ENCODE assay signal across 1 cellular context in the genomic region with DNA sequence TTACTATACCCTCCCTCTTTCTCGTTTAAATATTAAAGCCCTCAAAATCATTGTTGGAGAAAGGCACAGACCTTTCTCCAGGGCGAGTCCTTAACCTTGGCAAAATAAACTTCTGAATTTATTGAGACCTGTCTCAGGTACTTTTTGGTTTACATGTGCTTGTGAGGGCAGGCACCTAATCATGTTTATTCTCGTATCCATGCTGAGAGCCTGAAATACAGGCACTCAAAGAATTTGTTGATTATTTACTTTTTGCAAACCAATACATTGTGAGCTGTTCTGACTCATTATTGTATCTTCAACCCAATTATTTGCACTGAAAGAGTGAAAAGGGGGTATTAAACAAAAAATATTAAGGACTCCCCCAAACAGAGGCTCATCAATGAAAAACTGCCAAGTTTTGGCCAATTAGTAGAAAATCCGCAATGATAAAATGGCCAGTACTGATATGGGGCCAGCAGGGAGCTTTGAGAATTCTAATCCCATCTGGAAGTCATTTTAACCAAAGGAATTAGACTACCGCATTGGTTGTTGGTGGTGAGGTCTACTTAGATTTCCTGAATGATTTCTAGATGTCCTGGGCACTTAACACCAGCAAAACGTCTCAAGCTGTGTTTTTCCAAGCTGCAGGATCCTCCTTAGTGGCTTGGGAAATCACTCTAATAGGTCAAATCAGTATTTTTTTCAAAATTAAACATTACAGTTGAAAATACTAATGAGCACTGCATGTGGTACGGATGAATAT.
TF ChIP-seq lines count a peak whose summit lies in the region.

No MANE protein-coding gene starts in this region.

TF ChIP-seq in H1, 55 proteins besides CTCF, POLR2A, EP300 and RAD21:
- TF ChIP-seq RNF2 (IDR thresholded peaks at IDR 0.05; ENCODE audit: borderline replicate concordance, low read depth, low read length, missing control alignments, poor library complexity, severe bottlenecking) (no peak), EZH2 (IDR thresholded peaks at IDR 0.05; ENCODE audit: low read depth, low read length, severe bottlenecking) (no peak), POU5F1 (IDR thresholded peaks at IDR 0.05; ENCODE audit: low read depth, low read length) (no peak), TAF1 (IDR thresholded peaks at IDR 0.05; ENCODE audit: low read depth, low read length) (no peak), KDM4A (IDR thresholded peaks at IDR 0.05; ENCODE audit: low read depth, low read length, severe bottlenecking) (no peak), CEBPB (IDR thresholded peaks at IDR 0.05; ENCODE audit: low read depth, low read length) (no peak), YY1 (IDR thresholded peaks at IDR 0.05; ENCODE audit: low read depth, low read length) (no peak), BRCA1 (IDR thresholded peaks at IDR 0.05; ENCODE audit: low read depth, low read length) (no peak), TAF7 (optimal IDR thresholded peaks at IDR 0.05; ENCODE audit: borderline replicate concordance, low read depth, low read length) (no peak), CTBP2 (IDR thresholded peaks at IDR 0.05; ENCODE audit: borderline replicate concordance, insufficient read depth, insufficient read length, low read length) (no peak), BACH1 (IDR thresholded peaks at IDR 0.05; ENCODE audit: low read length) (no peak), CREB1 (IDR thresholded peaks at IDR 0.05) (no peak), EGR1 (IDR thresholded peaks at IDR 0.05; ENCODE audit: borderline replicate concordance, low read depth, low read length) (no peak), TEAD4 (IDR thresholded peaks at IDR 0.05; ENCODE audit: low read depth, low read length) (no peak), JUN (IDR thresholded peaks at IDR 0.05; ENCODE audit: low read depth, low read length) (no peak), ATF2 (IDR thresholded peaks at IDR 0.05; ENCODE audit: low read length) (no peak), SIN3A (conservative IDR thresholded peaks at IDR 0.05 in 1 of 2, IDR thresholded peaks at IDR 0.05 in 1 of 2; ENCODE audit: low read depth in 1 of 2, low read length in 2 of 2) (no peak), SP2 (IDR thresholded peaks at IDR 0.05; ENCODE audit: low read length) (no peak)
- TF ChIP-seq, protein P1, sequence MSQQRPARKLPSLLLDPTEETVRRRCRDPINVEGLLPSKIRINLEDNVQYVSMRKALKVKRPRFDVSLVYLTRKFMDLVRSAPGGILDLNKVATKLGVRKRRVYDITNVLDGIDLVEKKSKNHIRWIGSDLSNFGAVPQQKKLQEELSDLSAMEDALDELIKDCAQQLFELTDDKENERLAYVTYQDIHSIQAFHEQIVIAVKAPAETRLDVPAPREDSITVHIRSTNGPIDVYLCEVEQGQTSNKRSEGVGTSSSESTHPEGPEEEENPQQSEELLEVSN (IDR thresholded peaks at IDR 0.05): no peak
